19 cellular contexts compared by ENCODE assay signal in the genomic region with DNA sequence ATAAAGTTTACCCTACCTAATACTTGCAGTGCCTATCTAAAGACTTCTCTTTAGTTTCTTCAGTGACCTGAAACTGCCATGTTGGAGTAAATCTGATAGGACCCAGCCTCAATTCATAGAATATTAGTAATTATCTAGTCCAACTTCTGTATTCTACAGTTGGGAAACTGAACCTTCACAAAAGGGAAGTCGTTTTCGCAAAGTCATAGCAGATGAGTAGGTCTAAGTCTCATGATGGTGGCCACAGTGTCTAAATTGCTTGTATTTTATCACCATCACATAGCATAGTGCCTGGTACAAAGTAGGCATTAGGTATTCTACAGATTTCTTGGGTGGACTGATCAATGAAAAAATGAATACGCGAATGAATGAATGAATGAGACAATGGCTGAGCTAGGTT.
"Had no signal": no experiment of that assay in that cellular context is flagged by ENCODE, and none has a peak within 500 bp of the region (broad histone marks: within the 10 kb centered on the region; RNA-seq: fewer than 3 reads in every experiment).

No MANE protein-coding gene starts in this region.

- DNase-seq: activated CD4-positive, alpha-beta T cell treated with anti-CD3 and anti-CD28 coated beads for 36 hours; activated CD4-positive, CD25-positive, alpha-beta regulatory T cell; activated naive CD4-positive, alpha-beta T cell treated with Interleukin-2 at 50 U/mL for 16 hours; activated T-cell treated with anti-CD3 and anti-CD28 coated beads for 4 hours; activated T-cell treated with anti-CD3 and anti-CD28 coated beads, Interleukin-2, amount 50 U/mL, for 72 hours; anterior cingulate cortex; endodermal cell; heart right ventricle; naive B cell; ovary; retina; small intestine; stimulated activated CD4-positive, alpha-beta T cell treated with anti-CD3 and anti-CD28 coated beads, Interleukin-4, amount 100 ng/mL, for 24 hours; stimulated activated naive CD8-positive, alpha-beta T cell treated with anti-CD3 and anti-CD28 coated beads, Interleukin-15, amount 100 ng/mL, for 72 hours; substantia nigra; T1000; upper lobe of left lung had no signal

- H3K27me3 ChIP-seq: ovary, upper lobe of left lung had no signal

- H3K27ac ChIP-seq: foreskin keratinocyte, heart right ventricle, ovary, upper lobe of left lung had no signal

- FAIRE-seq: bronchial epithelial cell, small intestine had no signal

- H3K4me3 ChIP-seq: heart right ventricle, ovary, upper lobe of left lung had no signal
